ENCODE assay signal across 1 cellular context in genomic region chr5:173638631-173639030, GRCh38.
TF ChIP-seq lines count a peak whose summit lies in the region.

No MANE protein-coding gene starts in this region.

TF ChIP-seq in GM23338, 12 proteins besides CTCF, POLR2A, EP300 and RAD21 (continued from another document):
- TF ChIP-seq, protein P1, sequence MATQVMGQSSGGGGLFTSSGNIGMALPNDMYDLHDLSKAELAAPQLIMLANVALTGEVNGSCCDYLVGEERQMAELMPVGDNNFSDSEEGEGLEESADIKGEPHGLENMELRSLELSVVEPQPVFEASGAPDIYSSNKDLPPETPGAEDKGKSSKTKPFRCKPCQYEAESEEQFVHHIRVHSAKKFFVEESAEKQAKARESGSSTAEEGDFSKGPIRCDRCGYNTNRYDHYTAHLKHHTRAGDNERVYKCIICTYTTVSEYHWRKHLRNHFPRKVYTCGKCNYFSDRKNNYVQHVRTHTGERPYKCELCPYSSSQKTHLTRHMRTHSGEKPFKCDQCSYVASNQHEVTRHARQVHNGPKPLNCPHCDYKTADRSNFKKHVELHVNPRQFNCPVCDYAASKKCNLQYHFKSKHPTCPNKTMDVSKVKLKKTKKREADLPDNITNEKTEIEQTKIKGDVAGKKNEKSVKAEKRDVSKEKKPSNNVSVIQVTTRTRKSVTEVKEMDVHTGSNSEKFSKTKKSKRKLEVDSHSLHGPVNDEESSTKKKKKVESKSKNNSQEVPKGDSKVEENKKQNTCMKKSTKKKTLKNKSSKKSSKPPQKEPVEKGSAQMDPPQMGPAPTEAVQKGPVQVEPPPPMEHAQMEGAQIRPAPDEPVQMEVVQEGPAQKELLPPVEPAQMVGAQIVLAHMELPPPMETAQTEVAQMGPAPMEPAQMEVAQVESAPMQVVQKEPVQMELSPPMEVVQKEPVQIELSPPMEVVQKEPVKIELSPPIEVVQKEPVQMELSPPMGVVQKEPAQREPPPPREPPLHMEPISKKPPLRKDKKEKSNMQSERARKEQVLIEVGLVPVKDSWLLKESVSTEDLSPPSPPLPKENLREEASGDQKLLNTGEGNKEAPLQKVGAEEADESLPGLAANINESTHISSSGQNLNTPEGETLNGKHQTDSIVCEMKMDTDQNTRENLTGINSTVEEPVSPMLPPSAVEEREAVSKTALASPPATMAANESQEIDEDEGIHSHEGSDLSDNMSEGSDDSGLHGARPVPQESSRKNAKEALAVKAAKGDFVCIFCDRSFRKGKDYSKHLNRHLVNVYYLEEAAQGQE (IDR thresholded peaks at IDR 0.05; ENCODE audit: unreplicated experiment) = no peak
- TF ChIP-seq, protein P2, sequence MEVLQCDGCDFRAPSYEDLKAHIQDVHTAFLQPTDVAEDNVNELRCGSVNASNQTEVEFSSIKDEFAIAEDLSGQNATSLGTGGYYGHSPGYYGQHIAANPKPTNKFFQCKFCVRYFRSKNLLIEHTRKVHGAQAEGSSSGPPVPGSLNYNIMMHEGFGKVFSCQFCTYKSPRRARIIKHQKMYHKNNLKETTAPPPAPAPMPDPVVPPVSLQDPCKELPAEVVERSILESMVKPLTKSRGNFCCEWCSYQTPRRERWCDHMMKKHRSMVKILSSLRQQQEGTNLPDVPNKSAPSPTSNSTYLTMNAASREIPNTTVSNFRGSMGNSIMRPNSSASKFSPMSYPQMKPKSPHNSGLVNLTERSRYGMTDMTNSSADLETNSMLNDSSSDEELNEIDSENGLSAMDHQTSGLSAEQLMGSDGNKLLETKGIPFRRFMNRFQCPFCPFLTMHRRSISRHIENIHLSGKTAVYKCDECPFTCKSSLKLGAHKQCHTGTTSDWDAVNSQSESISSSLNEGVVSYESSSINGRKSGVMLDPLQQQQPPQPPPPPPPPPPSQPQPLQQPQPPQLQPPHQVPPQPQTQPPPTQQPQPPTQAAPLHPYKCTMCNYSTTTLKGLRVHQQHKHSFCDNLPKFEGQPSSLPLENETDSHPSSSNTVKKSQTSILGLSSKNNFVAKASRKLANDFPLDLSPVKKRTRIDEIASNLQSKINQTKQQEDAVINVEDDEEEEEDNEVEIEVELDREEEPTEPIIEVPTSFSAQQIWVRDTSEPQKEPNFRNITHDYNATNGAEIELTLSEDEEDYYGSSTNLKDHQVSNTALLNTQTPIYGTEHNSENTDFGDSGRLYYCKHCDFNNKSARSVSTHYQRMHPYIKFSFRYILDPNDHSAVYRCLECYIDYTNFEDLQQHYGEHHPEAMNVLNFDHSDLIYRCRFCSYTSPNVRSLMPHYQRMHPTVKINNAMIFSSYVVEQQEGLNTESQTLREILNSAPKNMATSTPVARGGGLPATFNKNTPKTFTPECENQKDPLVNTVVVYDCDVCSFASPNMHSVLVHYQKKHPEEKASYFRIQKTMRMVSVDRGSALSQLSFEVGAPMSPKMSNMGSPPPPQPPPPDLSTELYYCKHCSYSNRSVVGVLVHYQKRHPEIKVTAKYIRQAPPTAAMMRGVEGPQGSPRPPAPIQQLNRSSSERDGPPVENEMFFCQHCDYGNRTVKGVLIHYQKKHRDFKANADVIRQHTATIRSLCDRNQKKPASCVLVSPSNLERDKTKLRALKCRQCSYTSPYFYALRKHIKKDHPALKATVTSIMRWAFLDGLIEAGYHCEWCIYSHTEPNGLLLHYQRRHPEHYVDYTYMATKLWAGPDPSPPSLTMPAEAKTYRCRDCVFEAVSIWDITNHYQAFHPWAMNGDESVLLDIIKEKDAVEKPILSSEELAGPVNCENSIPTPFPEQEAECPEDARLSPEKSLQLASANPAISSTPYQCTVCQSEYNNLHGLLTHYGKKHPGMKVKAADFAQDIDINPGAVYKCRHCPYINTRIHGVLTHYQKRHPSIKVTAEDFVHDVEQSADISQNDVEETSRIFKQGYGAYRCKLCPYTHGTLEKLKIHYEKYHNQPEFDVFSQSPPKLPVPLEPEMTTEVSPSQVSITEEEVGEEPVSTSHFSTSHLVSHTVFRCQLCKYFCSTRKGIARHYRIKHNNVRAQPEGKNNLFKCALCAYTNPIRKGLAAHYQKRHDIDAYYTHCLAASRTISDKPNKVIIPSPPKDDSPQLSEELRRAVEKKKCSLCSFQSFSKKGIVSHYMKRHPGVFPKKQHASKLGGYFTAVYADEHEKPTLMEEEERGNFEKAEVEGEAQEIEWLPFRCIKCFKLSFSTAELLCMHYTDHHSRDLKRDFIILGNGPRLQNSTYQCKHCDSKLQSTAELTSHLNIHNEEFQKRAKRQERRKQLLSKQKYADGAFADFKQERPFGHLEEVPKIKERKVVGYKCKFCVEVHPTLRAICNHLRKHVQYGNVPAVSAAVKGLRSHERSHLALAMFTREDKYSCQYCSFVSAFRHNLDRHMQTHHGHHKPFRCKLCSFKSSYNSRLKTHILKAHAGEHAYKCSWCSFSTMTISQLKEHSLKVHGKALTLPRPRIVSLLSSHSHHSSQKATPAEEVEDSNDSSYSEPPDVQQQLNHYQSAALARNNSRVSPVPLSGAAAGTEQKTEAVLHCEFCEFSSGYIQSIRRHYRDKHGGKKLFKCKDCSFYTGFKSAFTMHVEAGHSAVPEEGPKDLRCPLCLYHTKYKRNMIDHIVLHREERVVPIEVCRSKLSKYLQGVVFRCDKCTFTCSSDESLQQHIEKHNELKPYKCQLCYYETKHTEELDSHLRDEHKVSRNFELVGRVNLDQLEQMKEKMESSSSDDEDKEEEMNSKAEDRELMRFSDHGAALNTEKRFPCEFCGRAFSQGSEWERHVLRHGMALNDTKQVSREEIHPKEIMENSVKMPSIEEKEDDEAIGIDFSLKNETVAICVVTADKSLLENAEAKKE (CRISPR knock-in tag; IDR thresholded peaks at IDR 0.05) = no peak
- TF ChIP-seq NANOG (IDR thresholded peaks at IDR 0.05; ENCODE audit: borderline replicate concordance) (no peak), JUNB (IDR thresholded peaks at IDR 0.05; ENCODE audit: unreplicated experiment) (no peak), POLR2AphosphoS5 (IDR thresholded peaks at IDR 0.05; ENCODE audit: low read depth) (no peak), STAT1 (IDR thresholded peaks at IDR 0.05; ENCODE audit: unreplicated experiment) (no peak), EZH2phosphoT487 (IDR thresholded peaks at IDR 0.05; ENCODE audit: unreplicated experiment) (no peak), ZNF114 (CRISPR knock-in tag; IDR thresholded peaks at IDR 0.05) (no peak)
- TF ChIP-seq, protein P3, sequence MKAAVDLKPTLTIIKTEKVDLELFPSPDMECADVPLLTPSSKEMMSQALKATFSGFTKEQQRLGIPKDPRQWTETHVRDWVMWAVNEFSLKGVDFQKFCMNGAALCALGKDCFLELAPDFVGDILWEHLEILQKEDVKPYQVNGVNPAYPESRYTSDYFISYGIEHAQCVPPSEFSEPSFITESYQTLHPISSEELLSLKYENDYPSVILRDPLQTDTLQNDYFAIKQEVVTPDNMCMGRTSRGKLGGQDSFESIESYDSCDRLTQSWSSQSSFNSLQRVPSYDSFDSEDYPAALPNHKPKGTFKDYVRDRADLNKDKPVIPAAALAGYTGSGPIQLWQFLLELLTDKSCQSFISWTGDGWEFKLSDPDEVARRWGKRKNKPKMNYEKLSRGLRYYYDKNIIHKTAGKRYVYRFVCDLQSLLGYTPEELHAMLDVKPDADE (IDR thresholded peaks at IDR 0.05) = no peak
